ENCODE assay signal across 8 cellular contexts in the genomic region with DNA sequence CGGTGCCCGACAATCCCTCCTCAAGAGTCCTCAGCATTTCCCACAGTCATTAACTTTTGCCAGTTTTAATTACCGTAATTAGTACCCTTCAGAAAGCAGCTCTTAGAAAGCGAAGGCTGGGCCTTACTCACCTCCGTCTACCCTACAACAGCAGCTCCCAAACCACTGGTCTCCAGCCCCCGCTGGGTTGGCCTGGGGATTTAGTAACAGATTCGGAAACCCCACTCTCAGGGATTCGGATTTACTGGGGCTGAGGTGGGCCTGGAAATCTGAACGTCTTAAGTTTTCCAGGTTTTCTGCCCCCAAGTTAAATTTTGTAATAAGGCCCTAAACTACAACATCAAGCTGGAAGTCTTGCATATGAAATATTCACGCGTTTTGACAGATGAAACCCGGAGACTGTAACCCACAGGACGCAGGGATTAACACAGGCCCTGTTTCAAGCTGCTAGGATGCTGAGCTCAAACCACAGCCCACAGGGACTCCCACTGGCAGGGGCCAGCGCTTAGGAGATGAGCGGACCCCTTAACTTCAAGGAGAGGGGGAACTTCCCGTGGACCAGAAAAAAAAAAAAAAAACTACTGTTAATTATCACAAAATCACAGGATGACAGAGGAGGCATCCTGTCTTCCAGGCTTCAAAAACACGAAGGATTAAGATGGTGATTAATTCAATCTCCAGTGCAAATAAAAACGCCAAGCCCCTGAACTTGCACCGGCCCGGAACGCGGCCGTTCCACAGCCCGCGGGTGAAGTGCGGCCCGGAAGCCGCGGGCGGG. TPM values are rescaled to one million over a fixed set of nuclear protein-coding genes. Genes with fewer than 3 reads are reported as not detected.
DNase-seq lines count a peak whose midpoint lies in the region; ATAC-seq and TF ChIP-seq lines count a peak whose summit lies in the region.

No MANE protein-coding gene starts in this region.

- no peak for ATAC-seq in HG03439 (IDR thresholded peaks at IDR 0.05; ENCODE audit: unreplicated experiment)
- ATAC-seq in left lobe of liver: no peak

- TF ChIP-seq POLR2A in adrenal gland (IDR thresholded peaks at IDR 0.05): no peak

- H3K27me3 ChIP-seq in adrenal gland (no peaks in the 10 kb centered on the region), stomach smooth muscle (ENCODE audit: control insufficient read depth in 1 of 2, insufficient read depth in 2 of 2, low read length in 2 of 2) (no peaks in the 10 kb centered on the region)

- H3K9ac ChIP-seq in stomach smooth muscle (ENCODE audit: low read length in 2 of 2): peak overlapping the region; percentile 90 to 93

- no peak for TF ChIP-seq CTCF in adrenal gland (IDR thresholded peaks at IDR 0.05)

- H3K36me3 ChIP-seq in adrenal gland (replicated peaks in 1 of 2): no peaks in the 10 kb centered on the region
- no peaks in the 10 kb centered on the region for H3K36me3 ChIP-seq in stomach smooth muscle (ENCODE audit: control insufficient read depth in 2 of 2, insufficient read depth in 2 of 2, low read length in 2 of 2)

- intact Hi-C loops in adrenal gland (cut with DNase I): no loop called here

- H3K27ac ChIP-seq in adrenal gland: peak overlapping the region in 4 of 5 donors; percentile 78 to 99 (median 88)
- peak overlapping the region; percentile 73 for H3K27ac ChIP-seq in stomach smooth muscle (ENCODE audit: low read length)

- H3K9me3 ChIP-seq in adrenal gland (replicated peaks in 1 of 3) (no peaks in the 10 kb centered on the region), stomach smooth muscle (ENCODE audit: control insufficient read depth in 2 of 2, low read length in 2 of 2) (no peaks in the 10 kb centered on the region)

- H3K4me3 ChIP-seq in adrenal gland (peak overlapping the region in 3 of 4 donors; percentile 17 to 100 (median 66)), stomach smooth muscle (ENCODE audit: low read length in 2 of 2) (peak overlapping the region; percentile 82 to 85)

- DNase-seq in DMS 273 (lab: John Stamatoyannopoulos, UW; ENCODE audit: unreplicated experiment) (peak; percentile 49), DMS 273 treated with DMSO at 0.1 percent for 48 hours (lab: John Stamatoyannopoulos, UW) (no peak), LHCN-M2 (ENCODE audit: low read depth) (peak; percentile 26), adrenal gland (peak in 1 of 7 donors; percentile 12), iris pigment epithelial cell (ENCODE audit: low read depth) (peak; percentile 38), left lobe of liver (ENCODE audit: low spot score) (no peak)

- WGBS in adrenal gland, 4 donors: 8 to 10% (median 9%) methylated on average over 25 to 30 of the region's 30 CpGs

- peaks cover 21 to 32% of the 10 kb centered on the region in 2 donors for H3K4me1 ChIP-seq in adrenal gland (replicated peaks in 1 of 2)
- peaks cover 34% of the 10 kb centered on the region for H3K4me1 ChIP-seq in stomach smooth muscle (ENCODE audit: control insufficient read depth, insufficient read depth, low read length)

RNA-seq across cellular contexts. Expression of gene ILKAP, which starts 1.0 kb away (rescaled TPM):
- total RNA-seq in LHCN-M2 (2014; rRNA removed) (16.0 and 22.9 TPM in 2 replicates), adrenal gland (10 to 100 TPM; 12.3 to 37.3 (median 26.1) TPM), left lobe of liver (20.1 TPM)
- 30.7 TPM for polyA plus RNA-seq in LHCN-M2 (2012)
- 100 to 1,000 TPM in 2 of 3 donors, 10 to 100 TPM in 1; 17.8 to 131 (median 110) TPM for polyA plus RNA-seq in adrenal gland

RNA-seq across cellular contexts. Expression of gene HES6, which starts 37.3 kb away (rescaled TPM):
- total RNA-seq in LHCN-M2 (2014; rRNA removed): 13.1 and 21.9 TPM in 2 replicates
- polyA plus RNA-seq in LHCN-M2 (2012): 15.6 TPM
- total RNA-seq in adrenal gland: 10 to 100 TPM in 6 of 8 donors, 1 to 10 TPM in 2; 7.5 to 21.6 (median 13.3) TPM
- polyA plus RNA-seq in adrenal gland: 1 to 10 TPM; 4.3 to 9.2 (median 7.4) TPM
- 5.3 TPM for total RNA-seq in left lobe of liver

RNA-seq across cellular contexts. Expression of gene ERFE, which starts 43.7 kb away (rescaled TPM):
- 24.2 and 25.6 TPM in 2 replicates for total RNA-seq in LHCN-M2 (2014; rRNA removed)
- 15.3 TPM for polyA plus RNA-seq in LHCN-M2 (2012)
- under 1 TPM in 1 of 8 donors, not detected in 7; 0.36 TPM for total RNA-seq in adrenal gland
- polyA plus RNA-seq in adrenal gland: under 1 TPM in 1 of 3 donors, not detected in 2; 0.10 TPM
- total RNA-seq in left lobe of liver: not detected

Comparison
In these comparisons a context has a peak if more than half of its experiments do, and no peak if none do; other contexts are left out.
1. DNase-seq: peak in DMS 273 (single experiment), LHCN-M2 (single experiment) and iris pigment epithelial cell (single experiment); none in DMS 273 treated with DMSO at 0.1 percent for 48 hours (single experiment) and left lobe of liver (single experiment).
2. RNA of gene ERFE, which starts 43.7 kb away (total RNA-seq): 24.2 to 25.6 TPM in LHCN-M2; not detected in left lobe of liver (single experiment) and 0.36 TPM in adrenal gland; every median in the first group is over 10 times any median in the second.